In the genomic region with DNA sequence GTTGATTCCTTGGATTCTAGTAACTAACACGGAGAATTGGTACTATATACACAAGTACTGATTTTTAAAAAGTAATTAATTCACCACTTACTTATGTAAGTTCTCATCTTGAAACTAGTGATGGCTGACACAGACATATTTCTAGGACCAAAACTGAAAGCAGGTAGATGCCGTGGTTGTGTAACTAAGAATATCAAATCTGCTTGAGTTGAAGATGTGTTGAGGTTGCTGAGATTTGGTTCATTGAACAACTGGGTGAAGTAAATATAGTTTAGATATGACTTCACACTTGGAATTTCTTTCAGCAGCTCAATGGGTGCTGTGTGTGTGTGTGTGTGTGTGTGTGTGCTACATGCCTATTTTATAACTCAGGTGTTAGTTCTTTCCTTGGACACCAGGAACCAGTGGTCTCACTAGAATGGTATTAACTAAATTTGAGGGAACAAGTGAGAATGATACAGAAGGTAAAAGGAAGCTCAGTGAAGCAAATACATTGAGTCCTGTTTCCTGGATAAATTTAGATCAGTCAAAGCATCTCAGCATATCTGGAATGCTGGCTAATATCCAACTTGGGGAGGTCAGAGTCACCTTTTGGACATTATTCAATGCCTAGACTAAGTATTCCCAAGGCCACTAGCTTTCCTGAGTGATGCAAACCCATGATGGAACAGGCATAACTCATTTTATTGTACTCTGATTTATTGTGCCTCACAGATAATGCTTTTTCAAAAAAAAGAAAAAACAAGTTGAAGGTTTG, we compare ENCODE assay signal across 13 cellular contexts.
DNase-seq lines count a peak whose midpoint lies in the region; ATAC-seq and TF ChIP-seq lines count a peak whose summit lies in the region.
"Had no signal": no experiment of that assay in that cellular context is flagged by ENCODE, and none has a peak within 500 bp of the region (broad histone marks: within the 10 kb centered on the region; RNA-seq: fewer than 3 reads in every experiment).

No MANE protein-coding gene starts in this region.

- no peak overlapping the region for H3K27ac ChIP-seq in esophagus squamous epithelium
- no peak overlapping the region for H3K27ac ChIP-seq in neuronal stem cell (replicated peaks; ENCODE audit: low read length)
- H3K27ac ChIP-seq: ascending aorta, prostate gland, SJSA1 had no signal

- no peaks in the 10 kb centered on the region for H3K79me1 ChIP-seq in neuronal stem cell (ENCODE audit: low read depth, low read length)

- DNase-seq in Caki2 (ENCODE audit: low read depth) (peak; percentile 71), T-helper 17 cell (no peak), MG63 (no peak), esophagus squamous epithelium (lab: John Stamatoyannopoulos, UW) (no peak), HFFc6 (no peak), neuronal stem cell (ENCODE audit: low spot score) (no peak)
- DNase-seq: activated CD8-positive, alpha-beta memory T cell treated with anti-CD3 and anti-CD28 coated beads for 24 hours; NCI-H2081 treated with DMSO at 0.1 percent for 48 hours had no signal

- H3K23ac ChIP-seq in neuronal stem cell (ENCODE audit: low read depth, low read length, poor library complexity) = no peak overlapping the region

- H3K9me3 ChIP-seq in T-helper 17 cell (ENCODE audit: control insufficient read depth, low read length, poor library complexity, severe bottlenecking) = no peaks in the 10 kb centered on the region
- H3K9me3 ChIP-seq in MG63 = no peaks in the 10 kb centered on the region
- no peaks in the 10 kb centered on the region for H3K9me3 ChIP-seq in esophagus squamous epithelium
- H3K9me3 ChIP-seq in neuronal stem cell (replicated peaks in 1 of 2; ENCODE audit: control insufficient read depth in 2 of 2, insufficient read depth in 1 of 2, low read depth in 1 of 2, low read length in 2 of 2) = no peaks in the 10 kb centered on the region
- H3K9me3 ChIP-seq: prostate gland, SJSA1 had no signal

- H2BK5ac ChIP-seq in neuronal stem cell (ENCODE audit: low read length) = no peak overlapping the region

- WGBS in esophagus squamous epithelium, 2 donors = 60 to 75% methylated on average over 2 of the region's 2 CpGs
- no CpG with 5 or more reads among the region's 2 CpGs for WGBS in neuronal stem cell (ENCODE audit: extremely low coverage in 2 of 2, insufficient read length in 2 of 2, insufficient replicate concordance in 1 of 2), 2 donors

- H3K27me3 ChIP-seq in MG63 = no peaks in the 10 kb centered on the region
- no peaks in the 10 kb centered on the region for H3K27me3 ChIP-seq in esophagus squamous epithelium
- H3K27me3 ChIP-seq in neuronal stem cell (ENCODE audit: control insufficient read depth in 3 of 3, insufficient read depth in 3 of 3, low read depth in 1 of 3, low read length in 3 of 3) = no peaks in the 10 kb centered on the region
- H3K27me3 ChIP-seq: ascending aorta, SJSA1 had no signal

- no peak overlapping the region for H3K4me2 ChIP-seq in neuronal stem cell (ENCODE audit: insufficient read depth, low read length, poor library complexity, severe bottlenecking)

- peak overlapping the region; percentile 25 for H3K4me3 Mint-ChIP-seq in T-helper 17 cell
- H3K4me3 Mint-ChIP-seq in HFFc6 = no peak overlapping the region

- H3K36me3 ChIP-seq in MG63 (no peaks in the 10 kb centered on the region), esophagus squamous epithelium (no peaks in the 10 kb centered on the region), neuronal stem cell (replicated peaks in 1 of 2; ENCODE audit: control insufficient read depth in 2 of 2, insufficient read depth in 2 of 2, low read length in 2 of 2) (no peaks in the 10 kb centered on the region)
- H3K36me3 ChIP-seq: ascending aorta, prostate gland, SJSA1 had no signal

- H3K4me1 ChIP-seq in esophagus squamous epithelium (peaks cover 0 to 6% (median 0%) of the 10 kb centered on the region in 3 donors), neuronal stem cell (ENCODE audit: control insufficient read depth in 2 of 2, insufficient read depth in 1 of 2, low read depth in 1 of 2, low read length in 2 of 2) (no peaks in the 10 kb centered on the region)
- H3K4me1 ChIP-seq: ascending aorta, prostate gland, SJSA1 had no signal

- intact Hi-C loops in esophagus squamous epithelium (cut with DNase I) = no loop called here

- no peak overlapping the region for H2AK5ac ChIP-seq in neuronal stem cell (ENCODE audit: low read depth, low read length)

- H2AFZ ChIP-seq in neuronal stem cell (ENCODE audit: low read length) = no peak overlapping the region

- no peak overlapping the region for H2BK120ac ChIP-seq in neuronal stem cell (ENCODE audit: low read depth, low read length)

- H3K36me3 Mint-ChIP-seq in T-helper 17 cell (ENCODE audit: low read depth) (no peaks in the 10 kb centered on the region), HFFc6 (ENCODE audit: low read depth) (peaks cover 11% of the 10 kb centered on the region; the same call in 1 of the 2 replicates)

- no peak for TF ChIP-seq CTCF in esophagus squamous epithelium (IDR thresholded peaks at IDR 0.05)
- no peak for TF ChIP-seq CTCF in HFFc6 (IDR thresholded peaks at IDR 0.05)

- ATAC-seq in GM19397 (IDR thresholded peaks at IDR 0.05; ENCODE audit: unreplicated experiment) (peak; percentile 88), HG03039 (IDR thresholded peaks at IDR 0.05; ENCODE audit: unreplicated experiment) (peak; percentile 93), T-helper 17 cell (no peak)

- H3K4me1 Mint-ChIP-seq in T-helper 17 cell (no peaks in the 10 kb centered on the region), HFFc6 (ENCODE audit: low read depth) (peaks cover 5% of the 10 kb centered on the region; the same call in 1 of the 2 replicates)

- H3K27me3 Mint-ChIP-seq in T-helper 17 cell = peaks cover 14% of the 10 kb centered on the region
- peaks cover 7% of the 10 kb centered on the region; the same call in 1 of the 2 replicates for H3K27me3 Mint-ChIP-seq in HFFc6 (ENCODE audit: insufficient read depth)

- no peak overlapping the region for H3K18ac ChIP-seq in neuronal stem cell (ENCODE audit: low read length)

- no peak overlapping the region for H2BK12ac ChIP-seq in neuronal stem cell (ENCODE audit: low read length)

- H4K91ac ChIP-seq in neuronal stem cell (ENCODE audit: low read depth, low read length, poor library complexity) = no peak overlapping the region

- H4K8ac ChIP-seq in neuronal stem cell (ENCODE audit: low read depth, low read length) = no peak overlapping the region

- H2BK15ac ChIP-seq in neuronal stem cell (ENCODE audit: low read length) = no peak overlapping the region

- peaks cover 6% of the 10 kb centered on the region for H3K9me3 Mint-ChIP-seq in HFFc6

- in situ Hi-C loops in Caki2 (cut with HindIII; ENCODE audit: low pct_unique_long_range_greater_than_20kb, low sequenced_read_pairs) = no loop called here

- no peak overlapping the region for H3K4ac ChIP-seq in neuronal stem cell (ENCODE audit: low read length)

- H3K27ac Mint-ChIP-seq in T-helper 17 cell (no peak overlapping the region), HFFc6 (no peak overlapping the region)

- TF ChIP-seq POLR2A in esophagus squamous epithelium (IDR thresholded peaks at IDR 0.05) = no peak

- H3K14ac ChIP-seq in neuronal stem cell (ENCODE audit: low read length) = no peak overlapping the region

- H3K4me3 ChIP-seq in MG63 = no peak overlapping the region
- no peak overlapping the region for H3K4me3 ChIP-seq in esophagus squamous epithelium
- no peak overlapping the region for H3K4me3 ChIP-seq in neuronal stem cell (ENCODE audit: low read length in 2 of 2)
- H3K4me3 ChIP-seq: ascending aorta, prostate gland, SJSA1 had no signal

- H3K9ac ChIP-seq in neuronal stem cell (ENCODE audit: low read depth, low read length, poor library complexity) = no peak overlapping the region
